In the genomic region with DNA sequence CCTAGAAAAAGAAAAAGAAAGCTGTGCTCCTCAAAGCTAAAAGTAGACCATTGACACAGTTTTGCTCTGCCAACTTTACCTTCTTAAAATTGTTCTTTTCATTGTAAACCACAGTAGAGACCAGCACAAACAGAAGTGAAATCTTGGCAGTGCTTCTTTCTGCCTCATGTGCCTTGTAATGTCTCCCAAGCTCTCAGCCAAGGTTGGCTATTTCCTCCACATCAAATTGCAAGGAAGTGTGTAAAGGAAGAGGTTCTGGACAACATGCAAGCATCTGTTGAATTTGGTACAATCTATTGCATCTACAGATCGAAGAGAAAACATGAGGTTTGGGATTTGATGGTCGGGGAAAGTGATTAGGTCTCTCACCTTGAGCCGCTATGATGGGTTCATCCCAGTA, we compare ENCODE assay signal across 22 cellular contexts.
DNase-seq lines count a peak whose midpoint lies in the region; ATAC-seq and TF ChIP-seq lines count a peak whose summit lies in the region.
"Had no signal": no experiment of that assay in that cellular context is flagged by ENCODE, and none has a peak within 500 bp of the region (broad histone marks: within the 10 kb centered on the region; RNA-seq: fewer than 3 reads in every experiment).

No MANE protein-coding gene starts in this region.

- H3K36me3 ChIP-seq in Panc1 (ENCODE audit: control insufficient read depth, insufficient read depth, low read length): no peaks in the 10 kb centered on the region
- H3K36me3 ChIP-seq: BE2C; BLaER1 treated with 17β-estradiol and CSF1 and Interleukin-3, amounts not matched to agents 10 nM and 100 nM had no signal

- TF ChIP-seq CTCF in Panc1 (IDR thresholded peaks at IDR 0.05): no peak
- no peak for TF ChIP-seq CTCF in fibroblast of the aortic adventitia (IDR thresholded peaks at IDR 0.05; ENCODE audit: insufficient read depth, low read length)

- H3K4me1 Mint-ChIP-seq in activated CD4-positive, alpha-beta T cell treated with anti-CD3 and anti-CD28 coated beads, Interleukin-2, amount 10 ng/mL, durations not matched to agents 24 days and 14 days: no peaks in the 10 kb centered on the region
- H3K4me1 Mint-ChIP-seq: CD14-positive monocyte; CD4-positive, alpha-beta memory T cell had no signal

- peaks cover 5% of the 10 kb centered on the region for H3K27me3 Mint-ChIP-seq in activated CD4-positive, alpha-beta T cell treated with anti-CD3 and anti-CD28 coated beads, Interleukin-2, amount 10 ng/mL, durations not matched to agents 24 days and 14 days

- no peak overlapping the region for H3K4me3 Mint-ChIP-seq in activated CD4-positive, alpha-beta T cell treated with anti-CD3 and anti-CD28 coated beads, Interleukin-2, amount 10 ng/mL, durations not matched to agents 24 days and 14 days
- H3K4me3 Mint-ChIP-seq: CD14-positive monocyte; CD4-positive, alpha-beta memory T cell had no signal

- no TSS peak for BruUV-seq in Panc1 (replicated peaks; lab: Mats Ljungman, UMichigan)

- H3K4me3 ChIP-seq in Panc1 (ENCODE audit: low read depth in 2 of 2, low read length in 2 of 2): no peak overlapping the region
- no peak overlapping the region for H3K4me3 ChIP-seq in fibroblast of the aortic adventitia (ENCODE audit: low read depth, low read length)
- H3K4me3 ChIP-seq: BLaER1 treated with 17β-estradiol and CSF1 and Interleukin-3, amounts not matched to agents 10 nM and 100 nM; GM23248 had no signal

- ATAC-seq in Panc1 (no peak), left cardiac atrium (no peak), GM18498 (IDR thresholded peaks at IDR 0.05; ENCODE audit: unreplicated experiment) (no peak)

- POLR2A ChIA-PET in Panc1 (lab: Charles Lee): no interaction called here

- H3K27ac ChIP-seq in Panc1 (ENCODE audit: low read length): peak overlapping the region; percentile 78; the same call in 1 of the 2 replicates
- H3K27ac ChIP-seq: 22Rv1; BLaER1 treated with 17β-estradiol and CSF1 and Interleukin-3, amounts not matched to agents 10 nM and 100 nM; GM23248 had no signal

- no peaks in the 10 kb centered on the region for H3K9me3 ChIP-seq in Panc1 (ENCODE audit: control insufficient read depth, insufficient read depth, low read depth, low read length)
- H3K9me3 ChIP-seq: BE2C had no signal

- H3K4me1 ChIP-seq in Panc1 (ENCODE audit: control insufficient read depth, insufficient read depth, low read length): peaks cover 18% of the 10 kb centered on the region
- H3K4me1 ChIP-seq: BE2C had no signal

- H3K27me3 ChIP-seq in Panc1 (ENCODE audit: control insufficient read depth, insufficient read depth, low read length): no peaks in the 10 kb centered on the region
- H3K27me3 ChIP-seq: BE2C; BLaER1 treated with 17β-estradiol and CSF1 and Interleukin-3, amounts not matched to agents 10 nM and 100 nM had no signal

- CTCF ChIA-PET in Panc1 (lab: Charles Lee): interaction anchor here (0.6 kb wide), 1 partner anchor 185 kb away, joined by 3 read pairs; no protein-coding TSS in a partner anchor

- intact Hi-C loops in activated CD4-positive, alpha-beta T cell treated with anti-CD3 and anti-CD28 coated beads, Interleukin-2, amount 10 ng/mL, durations not matched to agents 24 days and 14 days (cut with micrococcal nuclease): no loop called here
- intact Hi-C loops in Panc1 (cut with micrococcal nuclease; ENCODE audit: unreplicated experiment) (no loop called here), left cardiac atrium (cut with DNase I) (loop anchor here in 1 of 2 donors (10.0 kb wide), 1 partner anchor 188 kb away; no protein-coding TSS in a partner anchor)

- no peak overlapping the region for H3K27ac Mint-ChIP-seq in activated CD4-positive, alpha-beta T cell treated with anti-CD3 and anti-CD28 coated beads, Interleukin-2, amount 10 ng/mL, durations not matched to agents 24 days and 14 days
- H3K27ac Mint-ChIP-seq: CD14-positive monocyte; CD4-positive, alpha-beta memory T cell had no signal

- H3K9me3 Mint-ChIP-seq in activated CD4-positive, alpha-beta T cell treated with anti-CD3 and anti-CD28 coated beads, Interleukin-2, amount 10 ng/mL, durations not matched to agents 24 days and 14 days: no peaks in the 10 kb centered on the region

- H3K36me3 Mint-ChIP-seq in activated CD4-positive, alpha-beta T cell treated with anti-CD3 and anti-CD28 coated beads, Interleukin-2, amount 10 ng/mL, durations not matched to agents 24 days and 14 days (ENCODE audit: low read depth): no peaks in the 10 kb centered on the region
- H3K36me3 Mint-ChIP-seq: CD14-positive monocyte; CD4-positive, alpha-beta memory T cell had no signal

- in situ Hi-C loops in Panc1 (cut with HindIII; ENCODE audit: low pct_unique_long_range_greater_than_20kb, low sequenced_read_pairs): no loop called here

- peak; percentile 2 for DNase-seq in activated CD4-positive, alpha-beta T cell treated with anti-CD3 and anti-CD28 coated beads, Interleukin-2, amount 10 ng/mL, durations not matched to agents 24 days and 14 days
- no peak for DNase-seq in activated CD4-positive, alpha-beta T cell treated with anti-CD3 and anti-CD28 coated beads for 48 hours
- DNase-seq in Panc1 (ENCODE audit: low read depth, low spot score) (no peak), fibroblast of the aortic adventitia (ENCODE audit: low read depth) (peak; percentile 27), pons (ENCODE audit: low spot score) (no peak), left cardiac atrium (no peak)
- DNase-seq: ACHN; AML-193; BE2C; Calu3; CD4-positive, alpha-beta memory T cell; COR-L47; DMS53; DMS79 treated with DMSO at 0.1 percent for 48 hours; GF-D8; GM23248; H7; HCEC 1CT had no signal

Comparison
In these comparisons a context has a peak if more than half of its experiments do, and no peak if none do; other contexts are left out.
1. DNase-seq: peak in activated CD4-positive, alpha-beta T cell treated with anti-CD3 and anti-CD28 coated beads, Interleukin-2, amount 10 ng/mL, durations not matched to agents 24 days and 14 days (single experiment) and fibroblast of the aortic adventitia (single experiment); none in activated CD4-positive, alpha-beta T cell treated with anti-CD3 and anti-CD28 coated beads for 48 hours (single experiment), Panc1 (single experiment), pons (single experiment) and left cardiac atrium (single experiment).